Comparison of ENCODE assay signal across 1 cellular context in the genomic region with DNA sequence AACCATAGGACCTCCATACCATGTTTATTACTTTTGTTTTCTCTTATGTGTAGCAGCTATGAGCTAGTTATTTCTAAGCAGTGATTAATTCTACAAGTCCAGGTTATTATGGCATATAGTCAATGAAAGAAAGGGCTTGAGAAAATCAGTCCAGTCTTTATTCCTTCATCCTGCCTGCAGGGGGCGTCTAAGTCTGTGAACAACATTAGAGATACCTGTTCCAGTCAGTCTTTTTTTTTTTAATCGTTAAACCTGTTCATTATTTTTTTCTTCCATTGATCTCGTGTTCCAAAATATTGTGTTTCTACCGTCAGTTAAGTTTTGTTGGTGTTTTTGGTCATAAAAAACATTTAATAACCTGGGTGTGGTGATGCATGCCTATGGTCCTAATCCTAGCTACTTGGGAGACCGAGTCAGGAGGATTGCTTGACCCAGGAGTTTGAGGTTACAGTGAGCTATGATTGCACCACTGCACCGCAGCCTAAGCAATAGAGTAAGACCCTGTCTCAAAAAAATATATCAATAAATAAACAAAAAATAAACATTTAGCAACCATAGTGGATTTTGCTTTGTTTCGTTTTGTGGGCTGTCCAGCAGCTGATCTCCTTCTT.
TF ChIP-seq lines count a peak whose summit lies in the region.

No MANE protein-coding gene starts in this region.

TF ChIP-seq in HCT116, 20 proteins besides CTCF, POLR2A, EP300 and RAD21:
- TF ChIP-seq ZFX (IDR thresholded peaks at IDR 0.05) (no peak), CBX3 (IDR thresholded peaks at IDR 0.05; ENCODE audit: low read depth) (no peak), SP1 (IDR thresholded peaks at IDR 0.05; ENCODE audit: low read depth) (no peak), ELF1 (IDR thresholded peaks at IDR 0.05; ENCODE audit: borderline replicate concordance, low read depth) (no peak), TCF7L2 (IDR thresholded peaks at IDR 0.05; ENCODE audit: borderline replicate concordance, extremely low read depth, insufficient read depth, insufficient read length) (no peak), EZH2phosphoT487 (IDR thresholded peaks at IDR 0.05; ENCODE audit: borderline replicate concordance) (no peak), ZNF274 (IDR thresholded peaks at IDR 0.05; ENCODE audit: low read depth, low read length) (no peak), EZH2 (IDR thresholded peaks at IDR 0.05) (no peak), POLR2AphosphoS5 (IDR thresholded peaks at IDR 0.05; ENCODE audit: low read depth, low read length) (no peak), EGR1 (IDR thresholded peaks at IDR 0.05; ENCODE audit: low read depth) (no peak), SIN3A (IDR thresholded peaks at IDR 0.05; ENCODE audit: low read depth) (no peak), JUND (IDR thresholded peaks at IDR 0.05) (no peak), SRF (IDR thresholded peaks at IDR 0.05; ENCODE audit: low read depth) (no peak), YY1 (IDR thresholded peaks at IDR 0.05; ENCODE audit: extremely low read depth, insufficient replicate concordance, low read depth, low read length) (no peak), CEBPB (IDR thresholded peaks at IDR 0.05; ENCODE audit: low read depth) (no peak), FOSL1 (IDR thresholded peaks at IDR 0.05; ENCODE audit: low read depth) (no peak)
- TF ChIP-seq, protein P1, sequence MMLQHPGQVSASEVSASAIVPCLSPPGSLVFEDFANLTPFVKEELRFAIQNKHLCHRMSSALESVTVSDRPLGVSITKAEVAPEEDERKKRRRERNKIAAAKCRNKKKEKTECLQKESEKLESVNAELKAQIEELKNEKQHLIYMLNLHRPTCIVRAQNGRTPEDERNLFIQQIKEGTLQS (IDR thresholded peaks at IDR 0.05): no peak
- TF ChIP-seq, protein P2, sequence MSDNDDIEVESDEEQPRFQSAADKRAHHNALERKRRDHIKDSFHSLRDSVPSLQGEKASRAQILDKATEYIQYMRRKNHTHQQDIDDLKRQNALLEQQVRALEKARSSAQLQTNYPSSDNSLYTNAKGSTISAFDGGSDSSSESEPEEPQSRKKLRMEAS (IDR thresholded peaks at IDR 0.05): no peak
- TF ChIP-seq, protein P3, sequence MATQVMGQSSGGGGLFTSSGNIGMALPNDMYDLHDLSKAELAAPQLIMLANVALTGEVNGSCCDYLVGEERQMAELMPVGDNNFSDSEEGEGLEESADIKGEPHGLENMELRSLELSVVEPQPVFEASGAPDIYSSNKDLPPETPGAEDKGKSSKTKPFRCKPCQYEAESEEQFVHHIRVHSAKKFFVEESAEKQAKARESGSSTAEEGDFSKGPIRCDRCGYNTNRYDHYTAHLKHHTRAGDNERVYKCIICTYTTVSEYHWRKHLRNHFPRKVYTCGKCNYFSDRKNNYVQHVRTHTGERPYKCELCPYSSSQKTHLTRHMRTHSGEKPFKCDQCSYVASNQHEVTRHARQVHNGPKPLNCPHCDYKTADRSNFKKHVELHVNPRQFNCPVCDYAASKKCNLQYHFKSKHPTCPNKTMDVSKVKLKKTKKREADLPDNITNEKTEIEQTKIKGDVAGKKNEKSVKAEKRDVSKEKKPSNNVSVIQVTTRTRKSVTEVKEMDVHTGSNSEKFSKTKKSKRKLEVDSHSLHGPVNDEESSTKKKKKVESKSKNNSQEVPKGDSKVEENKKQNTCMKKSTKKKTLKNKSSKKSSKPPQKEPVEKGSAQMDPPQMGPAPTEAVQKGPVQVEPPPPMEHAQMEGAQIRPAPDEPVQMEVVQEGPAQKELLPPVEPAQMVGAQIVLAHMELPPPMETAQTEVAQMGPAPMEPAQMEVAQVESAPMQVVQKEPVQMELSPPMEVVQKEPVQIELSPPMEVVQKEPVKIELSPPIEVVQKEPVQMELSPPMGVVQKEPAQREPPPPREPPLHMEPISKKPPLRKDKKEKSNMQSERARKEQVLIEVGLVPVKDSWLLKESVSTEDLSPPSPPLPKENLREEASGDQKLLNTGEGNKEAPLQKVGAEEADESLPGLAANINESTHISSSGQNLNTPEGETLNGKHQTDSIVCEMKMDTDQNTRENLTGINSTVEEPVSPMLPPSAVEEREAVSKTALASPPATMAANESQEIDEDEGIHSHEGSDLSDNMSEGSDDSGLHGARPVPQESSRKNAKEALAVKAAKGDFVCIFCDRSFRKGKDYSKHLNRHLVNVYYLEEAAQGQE (IDR thresholded peaks at IDR 0.05; ENCODE audit: low read depth): no peak
- TF ChIP-seq, protein P4, sequence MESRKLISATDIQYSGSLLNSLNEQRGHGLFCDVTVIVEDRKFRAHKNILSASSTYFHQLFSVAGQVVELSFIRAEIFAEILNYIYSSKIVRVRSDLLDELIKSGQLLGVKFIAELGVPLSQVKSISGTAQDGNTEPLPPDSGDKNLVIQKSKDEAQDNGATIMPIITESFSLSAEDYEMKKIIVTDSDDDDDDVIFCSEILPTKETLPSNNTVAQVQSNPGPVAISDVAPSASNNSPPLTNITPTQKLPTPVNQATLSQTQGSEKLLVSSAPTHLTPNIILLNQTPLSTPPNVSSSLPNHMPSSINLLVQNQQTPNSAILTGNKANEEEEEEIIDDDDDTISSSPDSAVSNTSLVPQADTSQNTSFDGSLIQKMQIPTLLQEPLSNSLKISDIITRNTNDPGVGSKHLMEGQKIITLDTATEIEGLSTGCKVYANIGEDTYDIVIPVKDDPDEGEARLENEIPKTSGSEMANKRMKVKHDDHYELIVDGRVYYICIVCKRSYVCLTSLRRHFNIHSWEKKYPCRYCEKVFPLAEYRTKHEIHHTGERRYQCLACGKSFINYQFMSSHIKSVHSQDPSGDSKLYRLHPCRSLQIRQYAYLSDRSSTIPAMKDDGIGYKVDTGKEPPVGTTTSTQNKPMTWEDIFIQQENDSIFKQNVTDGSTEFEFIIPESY (IDR thresholded peaks at IDR 0.05; ENCODE audit: extremely low read depth, insufficient replicate concordance, low read length): no peak
